1 cellular context compared by ENCODE assay signal in the genomic region with DNA sequence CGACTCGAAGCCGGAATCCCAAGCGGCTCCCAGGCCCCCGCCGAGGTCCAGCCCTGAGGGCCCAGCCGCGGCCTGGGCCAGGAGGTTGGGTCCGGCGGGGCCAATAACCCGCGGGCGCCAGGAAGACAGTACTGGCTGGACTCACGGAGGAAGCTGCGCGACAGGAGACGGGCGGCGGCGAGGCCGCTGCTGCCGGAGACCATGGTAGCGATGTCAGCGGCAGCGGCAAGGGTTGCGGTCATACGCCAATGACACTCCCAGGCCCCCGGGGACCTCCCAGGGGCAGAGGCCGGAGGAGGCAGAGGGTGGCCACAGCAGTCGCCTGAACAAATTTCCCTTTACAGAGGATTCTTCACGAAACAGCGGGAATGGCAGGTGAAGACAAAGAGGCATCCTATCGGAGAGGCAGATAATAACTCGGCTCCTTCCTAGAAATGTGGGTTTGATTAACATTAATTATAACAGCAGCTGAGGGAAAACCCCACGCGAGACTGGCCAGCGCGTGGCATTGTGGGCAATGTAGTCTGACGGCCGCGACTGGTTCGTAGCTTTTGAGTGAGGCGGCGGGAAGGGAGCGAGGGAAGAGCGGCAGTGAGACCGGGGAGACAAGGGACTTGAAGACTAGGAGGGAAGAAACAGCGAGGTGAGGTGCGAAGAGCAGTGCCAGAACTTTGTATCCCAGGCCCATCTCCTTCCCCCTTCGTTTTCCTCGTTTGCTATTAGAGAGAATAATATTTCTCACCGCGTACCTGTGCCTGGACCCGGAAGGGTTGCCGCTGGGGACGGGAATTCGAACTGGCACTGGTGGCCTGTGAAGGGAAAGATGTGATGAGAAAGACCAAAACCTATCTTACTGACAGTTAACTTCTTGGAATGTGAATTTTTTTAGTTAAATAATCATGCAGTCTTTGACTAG.
TF ChIP-seq lines count a peak whose summit lies in the region.

A gene (minus strand): TSS at position 253 of the 916 bp plus-strand sequence. CDS start 11 bp downstream, at position 242.

TF ChIP-seq in HepG2, 621 proteins besides CTCF, POLR2A, EP300 and RAD21 (continued from another document and continues in another):
- TF ChIP-seq, protein P1, sequence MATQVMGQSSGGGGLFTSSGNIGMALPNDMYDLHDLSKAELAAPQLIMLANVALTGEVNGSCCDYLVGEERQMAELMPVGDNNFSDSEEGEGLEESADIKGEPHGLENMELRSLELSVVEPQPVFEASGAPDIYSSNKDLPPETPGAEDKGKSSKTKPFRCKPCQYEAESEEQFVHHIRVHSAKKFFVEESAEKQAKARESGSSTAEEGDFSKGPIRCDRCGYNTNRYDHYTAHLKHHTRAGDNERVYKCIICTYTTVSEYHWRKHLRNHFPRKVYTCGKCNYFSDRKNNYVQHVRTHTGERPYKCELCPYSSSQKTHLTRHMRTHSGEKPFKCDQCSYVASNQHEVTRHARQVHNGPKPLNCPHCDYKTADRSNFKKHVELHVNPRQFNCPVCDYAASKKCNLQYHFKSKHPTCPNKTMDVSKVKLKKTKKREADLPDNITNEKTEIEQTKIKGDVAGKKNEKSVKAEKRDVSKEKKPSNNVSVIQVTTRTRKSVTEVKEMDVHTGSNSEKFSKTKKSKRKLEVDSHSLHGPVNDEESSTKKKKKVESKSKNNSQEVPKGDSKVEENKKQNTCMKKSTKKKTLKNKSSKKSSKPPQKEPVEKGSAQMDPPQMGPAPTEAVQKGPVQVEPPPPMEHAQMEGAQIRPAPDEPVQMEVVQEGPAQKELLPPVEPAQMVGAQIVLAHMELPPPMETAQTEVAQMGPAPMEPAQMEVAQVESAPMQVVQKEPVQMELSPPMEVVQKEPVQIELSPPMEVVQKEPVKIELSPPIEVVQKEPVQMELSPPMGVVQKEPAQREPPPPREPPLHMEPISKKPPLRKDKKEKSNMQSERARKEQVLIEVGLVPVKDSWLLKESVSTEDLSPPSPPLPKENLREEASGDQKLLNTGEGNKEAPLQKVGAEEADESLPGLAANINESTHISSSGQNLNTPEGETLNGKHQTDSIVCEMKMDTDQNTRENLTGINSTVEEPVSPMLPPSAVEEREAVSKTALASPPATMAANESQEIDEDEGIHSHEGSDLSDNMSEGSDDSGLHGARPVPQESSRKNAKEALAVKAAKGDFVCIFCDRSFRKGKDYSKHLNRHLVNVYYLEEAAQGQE (IDR thresholded peaks at IDR 0.05; ENCODE audit: borderline replicate concordance in 1 of 2, low read depth in 1 of 2, low read length in 2 of 2) = no peak
- TF ChIP-seq, protein P2, sequence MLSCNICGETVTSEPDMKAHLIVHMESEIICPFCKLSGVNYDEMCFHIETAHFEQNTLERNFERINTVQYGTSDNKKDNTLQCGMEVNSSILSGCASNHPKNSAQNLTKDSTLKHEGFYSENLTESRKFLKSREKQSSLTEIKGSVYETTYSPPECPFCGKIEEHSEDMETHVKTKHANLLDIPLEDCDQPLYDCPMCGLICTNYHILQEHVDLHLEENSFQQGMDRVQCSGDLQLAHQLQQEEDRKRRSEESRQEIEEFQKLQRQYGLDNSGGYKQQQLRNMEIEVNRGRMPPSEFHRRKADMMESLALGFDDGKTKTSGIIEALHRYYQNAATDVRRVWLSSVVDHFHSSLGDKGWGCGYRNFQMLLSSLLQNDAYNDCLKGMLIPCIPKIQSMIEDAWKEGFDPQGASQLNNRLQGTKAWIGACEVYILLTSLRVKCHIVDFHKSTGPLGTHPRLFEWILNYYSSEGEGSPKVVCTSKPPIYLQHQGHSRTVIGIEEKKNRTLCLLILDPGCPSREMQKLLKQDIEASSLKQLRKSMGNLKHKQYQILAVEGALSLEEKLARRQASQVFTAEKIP (CRISPR knock-in tag; IDR thresholded peaks at IDR 0.05; ENCODE audit: borderline replicate concordance) = no peak
- TF ChIP-seq ZSCAN29 (CRISPR knock-in tag; conservative IDR thresholded peaks at IDR 0.05) (peak; percentile 55; the same call in 1 of the 2 replicates), ZFY (CRISPR knock-in tag; IDR thresholded peaks at IDR 0.05) (peak; percentile 98), KLF15 (CRISPR knock-in tag; IDR thresholded peaks at IDR 0.05; ENCODE audit: borderline replicate concordance) (no peak), EEA1 (CRISPR knock-in tag; IDR thresholded peaks at IDR 0.05; ENCODE audit: borderline replicate concordance) (0 out of 2 replicates have a peak, but pooled peaks have one; percentile 7), ZNF431 (CRISPR knock-in tag; IDR thresholded peaks at IDR 0.05; ENCODE audit: borderline replicate concordance, low read depth) (no peak), ZNF557 (CRISPR knock-in tag; IDR thresholded peaks at IDR 0.05) (no peak), MIER2 (CRISPR knock-in tag; IDR thresholded peaks at IDR 0.05) (no peak), RAD51 (IDR thresholded peaks at IDR 0.05; ENCODE audit: borderline replicate concordance) (no peak), RXRB (CRISPR knock-in tag; IDR thresholded peaks at IDR 0.05; ENCODE audit: borderline replicate concordance) (no peak; the same call in 1 of the 2 replicates), ZBTB20 (CRISPR knock-in tag; IDR thresholded peaks at IDR 0.05; ENCODE audit: borderline replicate concordance, low read depth) (peak; percentile 55; the same call in 1 of the 2 replicates), ZNF572 (CRISPR knock-in tag; IDR thresholded peaks at IDR 0.05) (no peak), AGO2 (optimal IDR thresholded peaks at IDR 0.05; ENCODE audit: low read depth, low read length) (peak; percentile 62), JDP2 (CRISPR knock-in tag; IDR thresholded peaks at IDR 0.05; ENCODE audit: borderline replicate concordance) (no peak), SP4 (CRISPR knock-in tag; IDR thresholded peaks at IDR 0.05) (0 out of 2 replicates have a peak, but pooled peaks have one; percentile 42), HOXA7 (CRISPR knock-in tag; IDR thresholded peaks at IDR 0.05) (no peak), ZNF737 (CRISPR knock-in tag; IDR thresholded peaks at IDR 0.05; ENCODE audit: borderline replicate concordance) (no peak), TBP (CRISPR knock-in tag; IDR thresholded peaks at IDR 0.05) (no peak), ZNF660 (CRISPR knock-in tag; IDR thresholded peaks at IDR 0.05; ENCODE audit: borderline replicate concordance, low read depth) (no peak), HMGA1 (CRISPR knock-in tag; conservative IDR thresholded peaks at IDR 0.05) (no peak), CBX1 (IDR thresholded peaks at IDR 0.05; ENCODE audit: low read depth) (no peak), ZNF205 (CRISPR knock-in tag; IDR thresholded peaks at IDR 0.05) (no peak), NCOR1 (IDR thresholded peaks at IDR 0.05; ENCODE audit: borderline replicate concordance, low read length) (peak; percentile 49; the same call in 1 of the 2 replicates), SMARCC2 (IDR thresholded peaks at IDR 0.05) (no peak), TCF12 (IDR thresholded peaks at IDR 0.05) (no peak), TCF12 (CRISPR knock-in tag; IDR thresholded peaks at IDR 0.05) (0 out of 2 replicates have a peak, but pooled peaks have one; percentile 18), RFX3 (CRISPR knock-in tag; IDR thresholded peaks at IDR 0.05) (no peak), HDAC2 (CRISPR knock-in tag; IDR thresholded peaks at IDR 0.05) (no peak), ZNF383 (CRISPR knock-in tag; IDR thresholded peaks at IDR 0.05; ENCODE audit: borderline replicate concordance) (peak; percentile 77; the same call in 1 of the 2 replicates), KLF6 (CRISPR knock-in tag; IDR thresholded peaks at IDR 0.05) (no peak; the same call in 1 of the 2 replicates), ZNF331 (CRISPR knock-in tag; IDR thresholded peaks at IDR 0.05) (peak; percentile 57; the same call in 1 of the 2 replicates), ZNF891 (CRISPR knock-in tag; IDR thresholded peaks at IDR 0.05) (no peak), ZFAT (CRISPR knock-in tag; conservative IDR thresholded peaks at IDR 0.05) (no peak), SAFB2 (CRISPR knock-in tag; IDR thresholded peaks at IDR 0.05; ENCODE audit: borderline replicate concordance, low read depth) (no peak), TARDBP (CRISPR knock-in tag; IDR thresholded peaks at IDR 0.05) (0 out of 2 replicates have a peak, but pooled peaks have one; percentile 40), RARG (CRISPR knock-in tag; IDR thresholded peaks at IDR 0.05; ENCODE audit: low read depth) (no peak), NR1H2 (CRISPR knock-in tag; IDR thresholded peaks at IDR 0.05; ENCODE audit: borderline replicate concordance, low read depth) (no peak)
- TF ChIP-seq, protein P3, sequence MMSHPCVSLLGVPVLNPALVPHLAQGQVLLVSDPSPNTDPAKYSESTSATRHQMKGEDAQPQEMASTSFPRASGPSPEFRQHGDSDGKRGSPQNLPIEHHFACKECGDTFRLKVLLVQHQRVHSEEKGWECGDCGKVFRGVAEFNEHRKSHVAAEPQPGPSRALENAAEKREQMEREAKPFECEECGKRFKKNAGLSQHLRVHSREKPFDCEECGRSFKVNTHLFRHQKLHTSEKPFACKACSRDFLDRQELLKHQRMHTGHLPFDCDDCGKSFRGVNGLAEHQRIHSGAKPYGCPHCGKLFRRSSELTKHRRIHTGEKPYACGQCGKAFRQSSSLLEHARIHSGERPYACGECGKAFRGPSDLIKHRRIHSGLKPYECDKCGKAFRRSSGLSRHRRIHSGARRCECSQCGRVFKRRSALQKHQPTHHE (CRISPR knock-in tag; IDR thresholded peaks at IDR 0.05; ENCODE audit: borderline replicate concordance) = peak; percentile 65; the same call in 1 of the 2 replicates
- TF ChIP-seq, protein P4, sequence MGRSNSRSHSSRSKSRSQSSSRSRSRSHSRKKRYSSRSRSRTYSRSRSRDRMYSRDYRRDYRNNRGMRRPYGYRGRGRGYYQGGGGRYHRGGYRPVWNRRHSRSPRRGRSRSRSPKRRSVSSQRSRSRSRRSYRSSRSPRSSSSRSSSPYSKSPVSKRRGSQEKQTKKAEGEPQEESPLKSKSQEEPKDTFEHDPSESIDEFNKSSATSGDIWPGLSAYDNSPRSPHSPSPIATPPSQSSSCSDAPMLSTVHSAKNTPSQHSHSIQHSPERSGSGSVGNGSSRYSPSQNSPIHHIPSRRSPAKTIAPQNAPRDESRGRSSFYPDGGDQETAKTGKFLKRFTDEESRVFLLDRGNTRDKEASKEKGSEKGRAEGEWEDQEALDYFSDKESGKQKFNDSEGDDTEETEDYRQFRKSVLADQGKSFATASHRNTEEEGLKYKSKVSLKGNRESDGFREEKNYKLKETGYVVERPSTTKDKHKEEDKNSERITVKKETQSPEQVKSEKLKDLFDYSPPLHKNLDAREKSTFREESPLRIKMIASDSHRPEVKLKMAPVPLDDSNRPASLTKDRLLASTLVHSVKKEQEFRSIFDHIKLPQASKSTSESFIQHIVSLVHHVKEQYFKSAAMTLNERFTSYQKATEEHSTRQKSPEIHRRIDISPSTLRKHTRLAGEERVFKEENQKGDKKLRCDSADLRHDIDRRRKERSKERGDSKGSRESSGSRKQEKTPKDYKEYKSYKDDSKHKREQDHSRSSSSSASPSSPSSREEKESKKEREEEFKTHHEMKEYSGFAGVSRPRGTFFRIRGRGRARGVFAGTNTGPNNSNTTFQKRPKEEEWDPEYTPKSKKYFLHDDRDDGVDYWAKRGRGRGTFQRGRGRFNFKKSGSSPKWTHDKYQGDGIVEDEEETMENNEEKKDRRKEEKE (IDR thresholded peaks at IDR 0.05) = no peak
- TF ChIP-seq, protein P5, sequence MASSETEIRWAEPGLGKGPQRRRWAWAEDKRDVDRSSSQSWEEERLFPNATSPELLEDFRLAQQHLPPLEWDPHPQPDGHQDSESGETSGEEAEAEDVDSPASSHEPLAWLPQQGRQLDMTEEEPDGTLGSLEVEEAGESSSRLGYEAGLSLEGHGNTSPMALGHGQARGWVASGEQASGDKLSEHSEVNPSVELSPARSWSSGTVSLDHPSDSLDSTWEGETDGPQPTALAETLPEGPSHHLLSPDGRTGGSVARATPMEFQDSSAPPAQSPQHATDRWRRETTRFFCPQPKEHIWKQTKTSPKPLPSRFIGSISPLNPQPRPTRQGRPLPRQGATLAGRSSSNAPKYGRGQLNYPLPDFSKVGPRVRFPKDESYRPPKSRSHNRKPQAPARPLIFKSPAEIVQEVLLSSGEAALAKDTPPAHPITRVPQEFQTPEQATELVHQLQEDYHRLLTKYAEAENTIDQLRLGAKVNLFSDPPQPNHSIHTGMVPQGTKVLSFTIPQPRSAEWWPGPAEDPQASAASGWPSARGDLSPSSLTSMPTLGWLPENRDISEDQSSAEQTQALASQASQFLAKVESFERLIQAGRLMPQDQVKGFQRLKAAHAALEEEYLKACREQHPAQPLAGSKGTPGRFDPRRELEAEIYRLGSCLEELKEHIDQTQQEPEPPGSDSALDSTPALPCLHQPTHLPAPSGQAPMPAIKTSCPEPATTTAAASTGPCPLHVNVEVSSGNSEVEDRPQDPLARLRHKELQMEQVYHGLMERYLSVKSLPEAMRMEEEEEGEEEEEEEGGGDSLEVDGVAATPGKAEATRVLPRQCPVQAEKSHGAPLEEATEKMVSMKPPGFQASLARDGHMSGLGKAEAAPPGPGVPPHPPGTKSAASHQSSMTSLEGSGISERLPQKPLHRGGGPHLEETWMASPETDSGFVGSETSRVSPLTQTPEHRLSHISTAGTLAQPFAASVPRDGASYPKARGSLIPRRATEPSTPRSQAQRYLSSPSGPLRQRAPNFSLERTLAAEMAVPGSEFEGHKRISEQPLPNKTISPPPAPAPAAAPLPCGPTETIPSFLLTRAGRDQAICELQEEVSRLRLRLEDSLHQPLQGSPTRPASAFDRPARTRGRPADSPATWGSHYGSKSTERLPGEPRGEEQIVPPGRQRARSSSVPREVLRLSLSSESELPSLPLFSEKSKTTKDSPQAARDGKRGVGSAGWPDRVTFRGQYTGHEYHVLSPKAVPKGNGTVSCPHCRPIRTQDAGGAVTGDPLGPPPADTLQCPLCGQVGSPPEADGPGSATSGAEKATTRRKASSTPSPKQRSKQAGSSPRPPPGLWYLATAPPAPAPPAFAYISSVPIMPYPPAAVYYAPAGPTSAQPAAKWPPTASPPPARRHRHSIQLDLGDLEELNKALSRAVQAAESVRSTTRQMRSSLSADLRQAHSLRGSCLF (CRISPR knock-in tag; IDR thresholded peaks at IDR 0.05; ENCODE audit: borderline replicate concordance) = no peak
- TF ChIP-seq, protein P6, sequence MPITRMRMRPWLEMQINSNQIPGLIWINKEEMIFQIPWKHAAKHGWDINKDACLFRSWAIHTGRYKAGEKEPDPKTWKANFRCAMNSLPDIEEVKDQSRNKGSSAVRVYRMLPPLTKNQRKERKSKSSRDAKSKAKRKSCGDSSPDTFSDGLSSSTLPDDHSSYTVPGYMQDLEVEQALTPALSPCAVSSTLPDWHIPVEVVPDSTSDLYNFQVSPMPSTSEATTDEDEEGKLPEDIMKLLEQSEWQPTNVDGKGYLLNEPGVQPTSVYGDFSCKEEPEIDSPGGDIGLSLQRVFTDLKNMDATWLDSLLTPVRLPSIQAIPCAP (CRISPR knock-in tag; IDR thresholded peaks at IDR 0.05; ENCODE audit: low read depth) = no peak
- TF ChIP-seq, protein P7, sequence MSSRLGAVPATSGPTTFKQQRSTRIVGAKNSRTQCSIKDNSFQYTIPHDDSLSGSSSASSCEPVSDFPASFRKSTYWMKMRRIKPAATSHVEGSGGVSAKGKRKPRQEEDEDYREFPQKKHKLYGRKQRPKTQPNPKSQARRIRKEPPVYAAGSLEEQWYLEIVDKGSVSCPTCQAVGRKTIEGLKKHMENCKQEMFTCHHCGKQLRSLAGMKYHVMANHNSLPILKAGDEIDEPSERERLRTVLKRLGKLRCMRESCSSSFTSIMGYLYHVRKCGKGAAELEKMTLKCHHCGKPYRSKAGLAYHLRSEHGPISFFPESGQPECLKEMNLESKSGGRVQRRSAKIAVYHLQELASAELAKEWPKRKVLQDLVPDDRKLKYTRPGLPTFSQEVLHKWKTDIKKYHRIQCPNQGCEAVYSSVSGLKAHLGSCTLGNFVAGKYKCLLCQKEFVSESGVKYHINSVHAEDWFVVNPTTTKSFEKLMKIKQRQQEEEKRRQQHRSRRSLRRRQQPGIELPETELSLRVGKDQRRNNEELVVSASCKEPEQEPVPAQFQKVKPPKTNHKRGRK (CRISPR knock-in tag; IDR thresholded peaks at IDR 0.05) = no peak
